1 cellular context compared by ENCODE assay signal in the genomic region with DNA sequence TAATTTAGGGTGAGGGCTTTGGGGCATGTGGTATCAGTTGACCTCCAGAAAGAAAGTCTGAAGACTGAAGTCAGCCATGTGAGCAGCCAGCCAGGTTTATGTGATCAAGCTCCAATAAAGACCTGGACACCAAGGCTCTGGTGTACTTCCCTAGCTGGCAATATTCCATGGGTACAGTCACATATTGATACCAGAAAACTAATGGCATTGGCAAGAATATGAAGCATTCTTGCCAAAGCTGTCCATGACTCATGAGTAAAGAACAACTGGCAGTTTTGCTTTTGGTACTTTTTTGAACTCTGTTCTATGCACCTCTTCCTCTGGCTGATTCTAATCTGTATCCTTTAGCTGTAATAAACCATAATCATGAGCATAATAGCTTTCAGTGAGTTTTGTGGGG.
TF ChIP-seq lines count a peak whose summit lies in the region.

No MANE protein-coding gene starts in this region.

TF ChIP-seq in SK-N-SH, 30 proteins besides CTCF, POLR2A, EP300 and RAD21 (continued from another document):
- TF ChIP-seq, protein P1, sequence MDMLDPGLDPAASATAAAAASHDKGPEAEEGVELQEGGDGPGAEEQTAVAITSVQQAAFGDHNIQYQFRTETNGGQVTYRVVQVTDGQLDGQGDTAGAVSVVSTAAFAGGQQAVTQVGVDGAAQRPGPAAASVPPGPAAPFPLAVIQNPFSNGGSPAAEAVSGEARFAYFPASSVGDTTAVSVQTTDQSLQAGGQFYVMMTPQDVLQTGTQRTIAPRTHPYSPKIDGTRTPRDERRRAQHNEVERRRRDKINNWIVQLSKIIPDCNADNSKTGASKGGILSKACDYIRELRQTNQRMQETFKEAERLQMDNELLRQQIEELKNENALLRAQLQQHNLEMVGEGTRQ (IDR thresholded peaks at IDR 0.05; ENCODE audit: borderline replicate concordance, low read depth, low read length) = no peak
- TF ChIP-seq NRF1 (IDR thresholded peaks at IDR 0.05; ENCODE audit: low read depth, low read length) = no peak
